ENCODE assay signal across 1 cellular context in the genomic region with DNA sequence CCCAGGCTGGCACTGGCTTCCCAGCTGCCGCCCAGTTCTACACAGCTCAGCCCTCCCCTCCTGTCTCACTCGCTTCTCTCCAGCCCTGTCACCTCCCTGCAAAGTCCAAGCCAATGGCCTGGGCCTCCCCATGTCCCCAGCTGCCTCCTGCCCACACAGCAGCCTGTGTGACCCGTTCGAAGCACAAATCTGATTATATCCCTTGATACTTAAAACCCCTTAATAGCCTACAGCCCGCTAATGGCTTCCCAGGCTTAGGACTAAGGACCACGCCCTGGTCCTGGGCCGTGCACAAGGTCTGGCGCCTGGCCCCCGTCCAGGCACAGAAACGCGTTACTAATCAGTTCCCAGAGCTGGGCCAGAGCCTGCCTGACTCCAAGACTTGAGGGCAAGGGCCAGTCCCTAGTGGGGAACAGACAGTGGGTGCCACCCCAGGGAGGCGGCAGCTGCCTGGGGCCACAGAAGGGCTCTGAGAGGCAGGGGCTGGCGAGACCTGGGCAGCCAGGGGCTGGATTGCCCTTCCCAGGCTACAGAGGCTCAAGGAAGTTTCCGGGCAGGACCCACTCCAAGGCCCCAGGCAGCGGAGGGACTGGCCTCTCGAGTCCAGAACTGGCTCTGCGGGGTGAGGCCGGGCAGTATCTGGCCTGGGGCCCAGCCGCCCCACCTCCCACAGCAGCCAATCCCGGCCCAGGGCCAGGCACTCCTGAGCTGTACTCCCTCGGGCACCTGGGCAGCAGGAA.
TF ChIP-seq lines count a peak whose summit lies in the region.

No MANE protein-coding gene starts in this region.

TF ChIP-seq in SK-N-SH, 30 proteins besides CTCF, POLR2A, EP300 and RAD21 (continued from another document):
- TF ChIP-seq, protein P1, sequence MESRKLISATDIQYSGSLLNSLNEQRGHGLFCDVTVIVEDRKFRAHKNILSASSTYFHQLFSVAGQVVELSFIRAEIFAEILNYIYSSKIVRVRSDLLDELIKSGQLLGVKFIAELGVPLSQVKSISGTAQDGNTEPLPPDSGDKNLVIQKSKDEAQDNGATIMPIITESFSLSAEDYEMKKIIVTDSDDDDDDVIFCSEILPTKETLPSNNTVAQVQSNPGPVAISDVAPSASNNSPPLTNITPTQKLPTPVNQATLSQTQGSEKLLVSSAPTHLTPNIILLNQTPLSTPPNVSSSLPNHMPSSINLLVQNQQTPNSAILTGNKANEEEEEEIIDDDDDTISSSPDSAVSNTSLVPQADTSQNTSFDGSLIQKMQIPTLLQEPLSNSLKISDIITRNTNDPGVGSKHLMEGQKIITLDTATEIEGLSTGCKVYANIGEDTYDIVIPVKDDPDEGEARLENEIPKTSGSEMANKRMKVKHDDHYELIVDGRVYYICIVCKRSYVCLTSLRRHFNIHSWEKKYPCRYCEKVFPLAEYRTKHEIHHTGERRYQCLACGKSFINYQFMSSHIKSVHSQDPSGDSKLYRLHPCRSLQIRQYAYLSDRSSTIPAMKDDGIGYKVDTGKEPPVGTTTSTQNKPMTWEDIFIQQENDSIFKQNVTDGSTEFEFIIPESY (IDR thresholded peaks at IDR 0.05; ENCODE audit: borderline replicate concordance, low read depth) = no peak
- TF ChIP-seq CHD2 (IDR thresholded peaks at IDR 0.05; ENCODE audit: low read length, partially characterized antibody) (no peak), GABPA (IDR thresholded peaks at IDR 0.05; ENCODE audit: low read depth) (no peak), TCF12 (IDR thresholded peaks at IDR 0.05) (no peak), POLR2AphosphoS5 (IDR thresholded peaks at IDR 0.05; ENCODE audit: low read depth, low read length) (peak; percentile 4; the same call in 1 of the 2 replicates), SMC3 (IDR thresholded peaks at IDR 0.05; ENCODE audit: low read depth, low read length) (no peak), JUND (IDR thresholded peaks at IDR 0.05) (no peak), TAF1 (IDR thresholded peaks at IDR 0.05; ENCODE audit: borderline replicate concordance, low read depth, low read length) (no peak), MEF2A (IDR thresholded peaks at IDR 0.05; ENCODE audit: borderline replicate concordance, low read depth) (no peak), FOXJ3 (CRISPR knock-in tag; IDR thresholded peaks at IDR 0.05) (peak; percentile 46; the same call in 1 of the 2 replicates), RXRA (IDR thresholded peaks at IDR 0.05; ENCODE audit: borderline replicate concordance, low read depth) (no peak), RCOR1 (IDR thresholded peaks at IDR 0.05; ENCODE audit: low read length) (no peak; the same call in 1 of the 2 replicates), NRF1 (IDR thresholded peaks at IDR 0.05; ENCODE audit: low read depth, low read length) (no peak), RFX5 (IDR thresholded peaks at IDR 0.05; ENCODE audit: low read length) (no peak), ELF1 (IDR thresholded peaks at IDR 0.05) (no peak), GATA2 (CRISPR knock-in tag; IDR thresholded peaks at IDR 0.05) (peak; percentile 51), EZH2phosphoT487 (IDR thresholded peaks at IDR 0.05; ENCODE audit: borderline replicate concordance, low read depth) (no peak)
- TF ChIP-seq, protein P2, sequence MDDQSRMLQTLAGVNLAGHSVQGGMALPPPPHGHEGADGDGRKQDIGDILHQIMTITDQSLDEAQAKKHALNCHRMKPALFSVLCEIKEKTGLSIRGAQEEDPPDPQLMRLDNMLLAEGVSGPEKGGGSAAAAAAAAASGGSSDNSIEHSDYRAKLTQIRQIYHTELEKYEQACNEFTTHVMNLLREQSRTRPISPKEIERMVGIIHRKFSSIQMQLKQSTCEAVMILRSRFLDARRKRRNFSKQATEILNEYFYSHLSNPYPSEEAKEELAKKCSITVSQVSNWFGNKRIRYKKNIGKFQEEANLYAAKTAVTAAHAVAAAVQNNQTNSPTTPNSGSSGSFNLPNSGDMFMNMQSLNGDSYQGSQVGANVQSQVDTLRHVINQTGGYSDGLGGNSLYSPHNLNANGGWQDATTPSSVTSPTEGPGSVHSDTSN (IDR thresholded peaks at IDR 0.05) = no peak
- TF ChIP-seq, protein P3, sequence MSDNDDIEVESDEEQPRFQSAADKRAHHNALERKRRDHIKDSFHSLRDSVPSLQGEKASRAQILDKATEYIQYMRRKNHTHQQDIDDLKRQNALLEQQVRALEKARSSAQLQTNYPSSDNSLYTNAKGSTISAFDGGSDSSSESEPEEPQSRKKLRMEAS (IDR thresholded peaks at IDR 0.05; ENCODE audit: low read depth) = no peak
- TF ChIP-seq, protein P4, sequence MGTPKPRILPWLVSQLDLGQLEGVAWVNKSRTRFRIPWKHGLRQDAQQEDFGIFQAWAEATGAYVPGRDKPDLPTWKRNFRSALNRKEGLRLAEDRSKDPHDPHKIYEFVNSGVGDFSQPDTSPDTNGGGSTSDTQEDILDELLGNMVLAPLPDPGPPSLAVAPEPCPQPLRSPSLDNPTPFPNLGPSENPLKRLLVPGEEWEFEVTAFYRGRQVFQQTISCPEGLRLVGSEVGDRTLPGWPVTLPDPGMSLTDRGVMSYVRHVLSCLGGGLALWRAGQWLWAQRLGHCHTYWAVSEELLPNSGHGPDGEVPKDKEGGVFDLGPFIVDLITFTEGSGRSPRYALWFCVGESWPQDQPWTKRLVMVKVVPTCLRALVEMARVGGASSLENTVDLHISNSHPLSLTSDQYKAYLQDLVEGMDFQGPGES (IDR thresholded peaks at IDR 0.05; ENCODE audit: low read depth, low read length) = no peak
- TF ChIP-seq, protein P5, sequence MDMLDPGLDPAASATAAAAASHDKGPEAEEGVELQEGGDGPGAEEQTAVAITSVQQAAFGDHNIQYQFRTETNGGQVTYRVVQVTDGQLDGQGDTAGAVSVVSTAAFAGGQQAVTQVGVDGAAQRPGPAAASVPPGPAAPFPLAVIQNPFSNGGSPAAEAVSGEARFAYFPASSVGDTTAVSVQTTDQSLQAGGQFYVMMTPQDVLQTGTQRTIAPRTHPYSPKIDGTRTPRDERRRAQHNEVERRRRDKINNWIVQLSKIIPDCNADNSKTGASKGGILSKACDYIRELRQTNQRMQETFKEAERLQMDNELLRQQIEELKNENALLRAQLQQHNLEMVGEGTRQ (IDR thresholded peaks at IDR 0.05; ENCODE audit: borderline replicate concordance, low read depth, low read length) = no peak
